1 cellular context compared by ENCODE assay signal in the genomic region with DNA sequence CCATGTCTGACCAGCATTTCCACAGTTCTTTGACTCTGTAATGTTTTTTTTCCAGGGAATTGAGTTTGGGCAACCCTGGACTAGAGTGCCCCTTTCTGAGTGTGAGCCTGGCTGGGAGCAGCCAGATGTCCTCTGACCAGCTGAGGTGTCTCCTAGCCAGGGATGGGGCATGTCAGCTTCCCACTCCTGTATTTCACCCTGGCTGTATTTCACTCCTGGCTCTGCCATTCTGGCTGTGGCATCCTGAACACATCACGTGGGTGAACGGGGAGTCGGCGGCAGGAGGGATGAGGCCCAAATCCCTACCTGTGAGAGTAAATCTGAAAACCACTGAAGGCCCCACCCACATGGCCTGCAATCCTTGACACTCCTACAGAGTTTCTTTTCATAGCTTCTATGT.
TF ChIP-seq lines count a peak whose summit lies in the region.

No MANE protein-coding gene starts in this region.

TF ChIP-seq in IMR-90, 13 proteins besides CTCF, POLR2A, EP300 and RAD21:
- TF ChIP-seq MAZ (IDR thresholded peaks at IDR 0.05; ENCODE audit: borderline replicate concordance, low read depth, low read length) (no peak), MAFK (IDR thresholded peaks at IDR 0.05; ENCODE audit: low read depth, low read length) (no peak), MXI1 (IDR thresholded peaks at IDR 0.05; ENCODE audit: borderline replicate concordance, low read depth, low read length) (no peak), BHLHE40 (IDR thresholded peaks at IDR 0.05; ENCODE audit: low read depth, low read length) (no peak), CEBPB (IDR thresholded peaks at IDR 0.05; ENCODE audit: low read depth, low read length) (no peak), NFE2L2 (IDR thresholded peaks at IDR 0.05; ENCODE audit: low read depth, low read length) (no peak), FOS (IDR thresholded peaks at IDR 0.05; ENCODE audit: low read depth, low read length) (no peak), RFX5 (IDR thresholded peaks at IDR 0.05; ENCODE audit: low read depth, low read length) (no peak), CHD1 (IDR thresholded peaks at IDR 0.05; ENCODE audit: low read depth, low read length) (no peak), SMC3 (IDR thresholded peaks at IDR 0.05; ENCODE audit: low read depth, low read length) (no peak), RCOR1 (IDR thresholded peaks at IDR 0.05; ENCODE audit: insufficient replicate concordance, low read length) (no peak)
- TF ChIP-seq, protein P1, sequence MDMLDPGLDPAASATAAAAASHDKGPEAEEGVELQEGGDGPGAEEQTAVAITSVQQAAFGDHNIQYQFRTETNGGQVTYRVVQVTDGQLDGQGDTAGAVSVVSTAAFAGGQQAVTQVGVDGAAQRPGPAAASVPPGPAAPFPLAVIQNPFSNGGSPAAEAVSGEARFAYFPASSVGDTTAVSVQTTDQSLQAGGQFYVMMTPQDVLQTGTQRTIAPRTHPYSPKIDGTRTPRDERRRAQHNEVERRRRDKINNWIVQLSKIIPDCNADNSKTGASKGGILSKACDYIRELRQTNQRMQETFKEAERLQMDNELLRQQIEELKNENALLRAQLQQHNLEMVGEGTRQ (IDR thresholded peaks at IDR 0.05; ENCODE audit: low read depth, low read length), result no peak
- TF ChIP-seq, protein P2, sequence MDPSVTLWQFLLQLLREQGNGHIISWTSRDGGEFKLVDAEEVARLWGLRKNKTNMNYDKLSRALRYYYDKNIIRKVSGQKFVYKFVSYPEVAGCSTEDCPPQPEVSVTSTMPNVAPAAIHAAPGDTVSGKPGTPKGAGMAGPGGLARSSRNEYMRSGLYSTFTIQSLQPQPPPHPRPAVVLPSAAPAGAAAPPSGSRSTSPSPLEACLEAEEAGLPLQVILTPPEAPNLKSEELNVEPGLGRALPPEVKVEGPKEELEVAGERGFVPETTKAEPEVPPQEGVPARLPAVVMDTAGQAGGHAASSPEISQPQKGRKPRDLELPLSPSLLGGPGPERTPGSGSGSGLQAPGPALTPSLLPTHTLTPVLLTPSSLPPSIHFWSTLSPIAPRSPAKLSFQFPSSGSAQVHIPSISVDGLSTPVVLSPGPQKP (IDR thresholded peaks at IDR 0.05; ENCODE audit: borderline replicate concordance, low read depth, low read length), result no peak
